Comparison of ENCODE assay signal across 8 cellular contexts in the genomic region with DNA sequence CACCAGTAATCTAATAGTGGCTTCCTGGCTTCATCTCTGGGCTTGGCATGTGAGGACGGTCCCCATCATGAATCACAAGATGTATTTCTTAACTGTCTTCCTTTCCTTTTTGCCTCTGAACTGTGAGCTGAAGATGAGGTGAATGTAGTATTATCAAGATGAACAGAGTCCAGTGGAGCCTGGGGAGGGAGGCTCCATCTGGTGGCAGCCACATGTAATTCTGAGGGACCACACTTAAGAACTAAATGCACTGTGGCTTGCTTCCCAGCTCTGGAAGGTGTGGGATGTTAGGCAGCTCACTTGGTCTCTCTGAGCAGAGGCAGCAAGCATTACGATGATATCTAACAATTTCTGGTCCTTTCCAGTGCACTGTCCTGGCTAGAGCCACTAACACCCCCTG.
DNase-seq lines count a peak whose midpoint lies in the region; ATAC-seq, FAIRE-seq and TF ChIP-seq lines count a peak whose summit lies in the region.

No MANE protein-coding gene starts in this region.

- H4K20me1 ChIP-seq in GM12878 (ENCODE audit: control insufficient read depth, insufficient read depth) = no peaks in the 10 kb centered on the region
- H4K20me1 ChIP-seq in HepG2 (ENCODE audit: insufficient read depth, low read length) = no peaks in the 10 kb centered on the region

- peak; percentile 36; the same call in 1 of the 2 replicates for TF ChIP-seq RAD21 in GM12878 (IDR thresholded peaks at IDR 0.05; ENCODE audit: insufficient read depth, low read depth, low read length)
- TF ChIP-seq RAD21 in HepG2 (CRISPR knock-in tag; IDR thresholded peaks at IDR 0.05) = no peak

- H3K4me2 ChIP-seq in GM12878 (ENCODE audit: control insufficient read depth, insufficient read depth) (no peak overlapping the region), HepG2 (ENCODE audit: low read depth, low read length) (no peak overlapping the region)

- FAIRE-seq in GM12878 (lab: Jason Lieb, UNC) = no peak
- peak; percentile 66 for FAIRE-seq in HepG2 (lab: Jason Lieb, UNC)

- no peak overlapping the region for H3K4me3 Mint-ChIP-seq in activated CD4-positive, alpha-beta memory T cell treated with anti-CD3 and anti-CD28 coated beads, Interleukin-2, amount 10 ng/mL, durations not matched to agents 7 days and 5 days

- H3K79me2 ChIP-seq in GM12878 (ENCODE audit: control insufficient read depth, insufficient read depth, low read length) (no peaks in the 10 kb centered on the region), HepG2 (ENCODE audit: insufficient read depth, low read length) (no peaks in the 10 kb centered on the region)

- no peak for TF ChIP-seq EP300 in GM12878 (IDR thresholded peaks at IDR 0.05; ENCODE audit: borderline replicate concordance in 1 of 2, control insufficient read depth in 1 of 2, low read depth in 2 of 2, low read length in 2 of 2)
- no peak for TF ChIP-seq EP300 in HepG2 (IDR thresholded peaks at IDR 0.05; ENCODE audit: low read depth in 2 of 2, low read length in 2 of 2)
- no peak for TF ChIP-seq EP300 in HepG2 (CRISPR knock-in tag; IDR thresholded peaks at IDR 0.05; ENCODE audit: borderline replicate concordance)

- H3K4me1 ChIP-seq in GM12878 (ENCODE audit: control insufficient read depth, insufficient read depth, low read length) = no peaks in the 10 kb centered on the region
- H3K4me1 ChIP-seq in HepG2 (ENCODE audit: insufficient read depth, low read length) = no peaks in the 10 kb centered on the region

- DNase-seq in AG10803 (ENCODE audit: low read depth) (peak; percentile 18), HEK293T (ENCODE audit: extremely low spot score) (peak; percentile 9), GM12878 (ENCODE audit: low read depth, low spot score) (no peak), HepG2 (ENCODE audit: low spot score) (no peak), GM19238 (ENCODE audit: insufficient read length, low spot score) (no peak), T1000 (lab: John Stamatoyannopoulos, UW) (no peak), SKM-1 (lab: John Stamatoyannopoulos, UW; ENCODE audit: unreplicated experiment) (no peak)
- DNase-seq in activated CD4-positive, alpha-beta memory T cell treated with anti-CD3 and anti-CD28 coated beads, Interleukin-2, amount 10 ng/mL, durations not matched to agents 7 days and 5 days = no peak

- H3K27ac Mint-ChIP-seq in activated CD4-positive, alpha-beta memory T cell treated with anti-CD3 and anti-CD28 coated beads, Interleukin-2, amount 10 ng/mL, durations not matched to agents 7 days and 5 days = no peak overlapping the region

- RAD21 ChIA-PET in GM12878 (lab: Charles Lee; ENCODE audit: unreplicated experiment) = no interaction called here

- H3K27me3 ChIP-seq in GM12878 (replicated peaks in 1 of 2; ENCODE audit: control insufficient read depth in 2 of 2, insufficient read depth in 2 of 2, low read length in 1 of 2) (no peaks in the 10 kb centered on the region; a peak in 2 of 4 replicates), HepG2 (ENCODE audit: control insufficient read depth in 1 of 2, insufficient read depth in 2 of 2, low read length in 2 of 2) (no peaks in the 10 kb centered on the region; a peak in 1 of 5 replicates)

- 0% methylated on average over 2 of the region's 2 CpGs for WGBS in GM12878 (ENCODE audit: insufficient coverage, insufficient replicate concordance, low lambda C conversion rate, missing lambda C conversion rate)
- WGBS in HepG2 (ENCODE audit: low lambda C conversion rate) = 13% methylated on average over 2 of the region's 2 CpGs

- H3K27me3 Mint-ChIP-seq in activated CD4-positive, alpha-beta memory T cell treated with anti-CD3 and anti-CD28 coated beads, Interleukin-2, amount 10 ng/mL, durations not matched to agents 7 days and 5 days = peaks cover 8% of the 10 kb centered on the region

- H3K27ac ChIP-seq in GM12878 (ENCODE audit: control insufficient read depth, insufficient read depth) = no peak overlapping the region
- H3K27ac ChIP-seq in HepG2 (ENCODE audit: extremely low read length, insufficient read depth, low read length) = no peak overlapping the region

- in situ Hi-C loops in GM12878 (cut with MboI) = no loop called here
- in situ Hi-C loops in HepG2 (cut with HindIII; ENCODE audit: extremely low pct_ligation_motif_present, low pct_unique_long_range_greater_than_20kb) = no loop called here

- ATAC-seq in GM12878 = peak; percentile 73
- ATAC-seq in HepG2 = peak; percentile 82

- SMC1A ChIA-PET in GM12878 (lab: Charles Lee; ENCODE audit: uncharacterized antibody, unreplicated experiment) = interaction anchor here (1.7 kb wide), 1 partner anchor 124 kb away, joined by 4 read pairs; no protein-coding TSS in a partner anchor

- no peaks in the 10 kb centered on the region for H3K4me1 Mint-ChIP-seq in activated CD4-positive, alpha-beta memory T cell treated with anti-CD3 and anti-CD28 coated beads, Interleukin-2, amount 10 ng/mL, durations not matched to agents 7 days and 5 days

- H3K4me3 ChIP-seq in AG10803 (ENCODE audit: low read length) (no peak overlapping the region), GM12878 (no peak overlapping the region), HepG2 (replicated peaks in 1 of 3; ENCODE audit: insufficient read depth in 1 of 3, low read depth in 2 of 3, low read length in 3 of 3) (no peak overlapping the region)

- intact Hi-C loops in GM12878 (cut with micrococcal nuclease; ENCODE audit: unreplicated experiment) (loop anchor here (5.0 to 10.0 kb wide), 2 partner anchors 63 to 111 kb away; no protein-coding TSS in a partner anchor), HepG2 (cut with micrococcal nuclease; ENCODE audit: unreplicated experiment) (no loop called here)

- H3K36me3 Mint-ChIP-seq in activated CD4-positive, alpha-beta memory T cell treated with anti-CD3 and anti-CD28 coated beads, Interleukin-2, amount 10 ng/mL, durations not matched to agents 7 days and 5 days (ENCODE audit: low read depth) = no peaks in the 10 kb centered on the region

- no peak overlapping the region for H2AFZ ChIP-seq in GM12878 (ENCODE audit: control insufficient read depth, low read depth, low read length)
- H2AFZ ChIP-seq in HepG2 (ENCODE audit: low read length) = no peak overlapping the region

- no peaks in the 10 kb centered on the region for H3K36me3 ChIP-seq in GM12878 (ENCODE audit: control insufficient read depth in 2 of 2, insufficient read depth in 2 of 2, low read length in 1 of 2)
- H3K36me3 ChIP-seq in HepG2 (replicated peaks in 1 of 2; ENCODE audit: control insufficient read depth in 1 of 2, insufficient read depth in 2 of 2, low read length in 2 of 2) = no peaks in the 10 kb centered on the region

- H3K9ac ChIP-seq in GM12878 (ENCODE audit: control insufficient read depth, insufficient read depth, low read length) (no peak overlapping the region), HepG2 (ENCODE audit: insufficient read depth, low read depth, low read length) (no peak overlapping the region)

- no peaks in the 10 kb centered on the region for H3K9me3 ChIP-seq in GM12878 (replicated peaks; ENCODE audit: control insufficient read depth, insufficient read depth, low read length)
- H3K9me3 ChIP-seq in HepG2 (ENCODE audit: low read length) = no peaks in the 10 kb centered on the region

- TF ChIP-seq CTCF in AG10803 (conservative IDR thresholded peaks at IDR 0.05; ENCODE audit: low read length) (peak; percentile 48), GM12878 (IDR thresholded peaks at IDR 0.05 in 2 of 3, conservative IDR thresholded peaks at IDR 0.05 in 1 of 3; ENCODE audit: control insufficient read depth in 2 of 3, extremely low read depth in 1 of 3, insufficient read depth in 1 of 3, low read depth in 3 of 3, low read length in 3 of 3) (peak; percentile 32 to 56 (median 47)), HepG2 (CRISPR knock-in tag; IDR thresholded peaks at IDR 0.05) (peak; percentile 58)

- CTCF ChIA-PET in HEK293T (lab: Yijun Ruan, JAX) (interaction anchor here (0.5 kb wide), 1 partner anchor 14 kb away, joined by 5 read pairs; no protein-coding TSS in a partner anchor), GM12878 (lab: Yijun Ruan, JAX) (interaction anchor here (0.8 to 1.3 kb wide), 5 partner anchors 11 to 129 kb away, joined by 3 to 4 read pairs (median 3); no protein-coding TSS in a partner anchor), HepG2 (lab: Yijun Ruan, JAX; ENCODE audit: low intra/inter-chr PET ratio, low total read pairs) (interaction anchor here (1.2 kb wide), 1 partner anchor 128 kb away, joined by 7 read pairs; no protein-coding TSS in a partner anchor)
- CTCF ChIA-PET in activated CD4-positive, alpha-beta memory T cell treated with anti-CD3 and anti-CD28 coated beads, Interleukin-2, amount 10 ng/mL, durations not matched to agents 7 days and 5 days (lab: Charles Lee) = no interaction called here

- no peaks in the 10 kb centered on the region for H3K9me3 Mint-ChIP-seq in activated CD4-positive, alpha-beta memory T cell treated with anti-CD3 and anti-CD28 coated beads, Interleukin-2, amount 10 ng/mL, durations not matched to agents 7 days and 5 days

- TF ChIP-seq POLR2A in GM12878 (IDR thresholded peaks at IDR 0.05; ENCODE audit: low read depth, low read length) (no peak), HepG2 (IDR thresholded peaks at IDR 0.05; ENCODE audit: insufficient read depth in 1 of 2, low read depth in 2 of 2, low read length in 2 of 2) (no peak)

- POLR2A ChIA-PET in HEK293T (lab: Yijun Ruan, JAX) (no interaction called here), GM12878 (lab: Charles Lee) (no interaction called here), HepG2 (lab: Yijun Ruan, JAX) (no interaction called here)
- POLR2A ChIA-PET in activated CD4-positive, alpha-beta memory T cell treated with anti-CD3 and anti-CD28 coated beads, Interleukin-2, amount 10 ng/mL, durations not matched to agents 7 days and 5 days (lab: Charles Lee) = no interaction called here

- BruUV-seq in GM12878 (replicated peaks; lab: Mats Ljungman, UMichigan) = no TSS peak
- no TSS peak for BruUV-seq in HepG2 (replicated peaks; lab: Mats Ljungman, UMichigan)

TF ChIP-seq in HEK293T, 16 proteins besides CTCF, POLR2A, EP300 and RAD21 (continues in another document):
- no peak for TF ChIP-seq HDGF (IDR thresholded peaks at IDR 0.05; ENCODE audit: borderline replicate concordance)
- TF ChIP-seq SP1 (IDR thresholded peaks at IDR 0.05) = no peak
- TF ChIP-seq ELF4 (IDR thresholded peaks at IDR 0.05) = no peak
- no peak for TF ChIP-seq BHLHE40 (IDR thresholded peaks at IDR 0.05; ENCODE audit: borderline replicate concordance)
- no peak for TF ChIP-seq NFRKB (IDR thresholded peaks at IDR 0.05)

TF ChIP-seq in GM12878, 131 proteins besides CTCF, POLR2A, EP300 and RAD21:
- TF ChIP-seq NR2C2 (IDR thresholded peaks at IDR 0.05; ENCODE audit: borderline replicate concordance, control insufficient read depth, insufficient read length, low read depth) (no peak), SMC3 (IDR thresholded peaks at IDR 0.05; ENCODE audit: borderline replicate concordance, low read length) (peak; percentile 30; the same call in 1 of the 2 replicates)

TF ChIP-seq in HepG2, 621 proteins besides CTCF, POLR2A, EP300 and RAD21:
- TF ChIP-seq STAG1 (CRISPR knock-in tag; IDR thresholded peaks at IDR 0.05) = peak; percentile 41; the same call in 1 of the 2 replicates
- TF ChIP-seq ZNF777 (CRISPR knock-in tag; IDR thresholded peaks at IDR 0.05) = no peak
- peak; percentile 44; the same call in 1 of the 2 replicates for TF ChIP-seq SMC3 (IDR thresholded peaks at IDR 0.05; ENCODE audit: low read length)
- TF ChIP-seq HNF4A (CRISPR knock-in tag; IDR thresholded peaks at IDR 0.05) = peak; percentile 25; the same call in 1 of the 2 replicates
- TF ChIP-seq BCL6 (CRISPR knock-in tag; IDR thresholded peaks at IDR 0.05) = no peak
- TF ChIP-seq SATB2 (CRISPR knock-in tag; IDR thresholded peaks at IDR 0.05) = no peak

Comparison
In these comparisons a context has a peak if more than half of its experiments do, and no peak if none do; other contexts are left out.
1. DNase-seq: peak in AG10803 (single experiment) and HEK293T (single experiment); none in GM12878 (single experiment), HepG2 (single experiment), GM19238 (single experiment), activated CD4-positive, alpha-beta memory T cell treated with anti-CD3 and anti-CD28 coated beads, Interleukin-2, amount 10 ng/mL, durations not matched to agents 7 days and 5 days (single experiment), T1000 (single experiment) and SKM-1 (single experiment).
2. Peak in every context shown above with its lines, with median percentiles within 50 percentile points of each other: CTCF ChIP-seq.